9 cellular contexts compared by ENCODE assay signal in genomic region chr1:46467183-46467504, GRCh38. TPM values are rescaled to one million over a fixed set of nuclear protein-coding genes. Genes with fewer than 3 reads are reported as not detected.
DNase-seq lines count a peak whose midpoint lies in the region; ATAC-seq, FAIRE-seq and TF ChIP-seq lines count a peak whose summit lies in the region.
"Had no signal": no experiment of that assay in that cellular context is flagged by ENCODE, and none has a peak within 500 bp of the region (broad histone marks: within the 10 kb centered on the region; RNA-seq: fewer than 3 reads in every experiment).

No MANE protein-coding gene starts in this region.

- H3K4me3 ChIP-seq in kidney (ENCODE audit: low read length in 2 of 2), result peak overlapping the region; percentile 39 to 56
- peak overlapping the region; percentile 93 for H3K4me3 ChIP-seq in thoracic aorta

- no peak overlapping the region for H3K9ac ChIP-seq in kidney (ENCODE audit: low read length in 2 of 2)

- no peaks in the 10 kb centered on the region for H3K36me3 Mint-ChIP-seq in activated CD4-positive, alpha-beta T cell treated with anti-CD3 and anti-CD28 coated beads, Interleukin-2, amount 10 ng/mL, durations not matched to agents 7 days and 5 days (ENCODE audit: low read depth)
- no peaks in the 10 kb centered on the region for H3K36me3 Mint-ChIP-seq in activated naive CD8-positive, alpha-beta T cell treated with anti-CD3 and anti-CD28 coated beads, Interleukin-2, amount 50 U/mL, for 24 hours (ENCODE audit: low read depth)

- H3K9me3 ChIP-seq in kidney (ENCODE audit: control insufficient read depth in 1 of 2, low read length in 2 of 2) (no peaks in the 10 kb centered on the region), thoracic aorta (no peaks in the 10 kb centered on the region)

- no peak for FAIRE-seq in kidney (lab: Jason Lieb, UNC)
- no peak for FAIRE-seq in D721Med (lab: Jason Lieb, UNC)

- peaks cover 48% of the 10 kb centered on the region for H3K27me3 Mint-ChIP-seq in activated CD4-positive, alpha-beta T cell treated with anti-CD3 and anti-CD28 coated beads, Interleukin-2, amount 10 ng/mL, durations not matched to agents 7 days and 5 days
- peaks cover 47% of the 10 kb centered on the region for H3K27me3 Mint-ChIP-seq in activated naive CD8-positive, alpha-beta T cell treated with anti-CD3 and anti-CD28 coated beads, Interleukin-2, amount 50 U/mL, for 24 hours

- no peak for ATAC-seq in activated naive CD8-positive, alpha-beta T cell treated with anti-CD3 and anti-CD28 coated beads, Interleukin-2, amount 50 U/mL, for 24 hours
- no peak for ATAC-seq in thoracic aorta (ENCODE audit: insufficient number of reproducible peaks, low FRiP score, low read depth)
- ATAC-seq in HG02884 (IDR thresholded peaks at IDR 0.05; ENCODE audit: unreplicated experiment), result no peak

- no peaks in the 10 kb centered on the region for H3K27me3 ChIP-seq in thoracic aorta (replicated peaks; ENCODE audit: insufficient read depth)

- H3K36me3 ChIP-seq in kidney (ENCODE audit: control insufficient read depth in 1 of 2, insufficient read depth in 2 of 2, low read length in 2 of 2), result no peaks in the 10 kb centered on the region
- no peaks in the 10 kb centered on the region for H3K36me3 ChIP-seq in thoracic aorta

- TF ChIP-seq CTCF in kidney (IDR thresholded peaks at IDR 0.05; ENCODE audit: borderline replicate concordance, extremely low read depth, insufficient read depth) (no peak), thoracic aorta (IDR thresholded peaks at IDR 0.05) (no peak), D721Med (IDR thresholded peaks at IDR 0.05; ENCODE audit: insufficient read depth, missing control alignments) (no peak)

- DNase-seq in activated CD4-positive, alpha-beta T cell treated with anti-CD3 and anti-CD28 coated beads, Interleukin-2, amount 10 ng/mL, durations not matched to agents 7 days and 5 days, result no peak
- no peak for DNase-seq in activated CD4-positive, alpha-beta T cell treated with anti-CD3 and anti-CD28 coated beads for 4 hours
- DNase-seq in activated naive CD8-positive, alpha-beta T cell treated with anti-CD3 and anti-CD28 coated beads, Interleukin-2, amount 50 U/mL, for 24 hours, result no peak
- no peak for DNase-seq in kidney
- no peak for DNase-seq in thoracic aorta (ENCODE audit: low spot score)
- no peak for DNase-seq in NCI-H2227 treated with DMSO at 0.1 percent for 48 hours (lab: John Stamatoyannopoulos, UW)
- no peak for DNase-seq in D721Med (ENCODE audit: insufficient read length, low spot score)
- DNase-seq: COR-L47 had no signal

- intact Hi-C loops in kidney (cut with DNase I), result no loop called here

- peaks cover 12% of the 10 kb centered on the region for H3K4me1 Mint-ChIP-seq in activated CD4-positive, alpha-beta T cell treated with anti-CD3 and anti-CD28 coated beads, Interleukin-2, amount 10 ng/mL, durations not matched to agents 7 days and 5 days
- H3K4me1 Mint-ChIP-seq in activated naive CD8-positive, alpha-beta T cell treated with anti-CD3 and anti-CD28 coated beads, Interleukin-2, amount 50 U/mL, for 24 hours, result peaks cover 9% of the 10 kb centered on the region

- peak overlapping the region; percentile 70 for H3K4me3 Mint-ChIP-seq in activated CD4-positive, alpha-beta T cell treated with anti-CD3 and anti-CD28 coated beads, Interleukin-2, amount 10 ng/mL, durations not matched to agents 7 days and 5 days
- H3K4me3 Mint-ChIP-seq in activated naive CD8-positive, alpha-beta T cell treated with anti-CD3 and anti-CD28 coated beads, Interleukin-2, amount 50 U/mL, for 24 hours, result peak overlapping the region; percentile 75

- H3K9me3 Mint-ChIP-seq in activated CD4-positive, alpha-beta T cell treated with anti-CD3 and anti-CD28 coated beads, Interleukin-2, amount 10 ng/mL, durations not matched to agents 7 days and 5 days, result no peaks in the 10 kb centered on the region
- no peaks in the 10 kb centered on the region for H3K9me3 Mint-ChIP-seq in activated naive CD8-positive, alpha-beta T cell treated with anti-CD3 and anti-CD28 coated beads, Interleukin-2, amount 50 U/mL, for 24 hours

- CTCF ChIA-PET in activated CD4-positive, alpha-beta T cell treated with anti-CD3 and anti-CD28 coated beads, Interleukin-2, amount 10 ng/mL, durations not matched to agents 7 days and 5 days (lab: Charles Lee), result no interaction called here

- peak overlapping the region; percentile 27 for H3K27ac Mint-ChIP-seq in activated CD4-positive, alpha-beta T cell treated with anti-CD3 and anti-CD28 coated beads, Interleukin-2, amount 10 ng/mL, durations not matched to agents 7 days and 5 days
- no peak overlapping the region for H3K27ac Mint-ChIP-seq in activated naive CD8-positive, alpha-beta T cell treated with anti-CD3 and anti-CD28 coated beads, Interleukin-2, amount 50 U/mL, for 24 hours

- peaks cover 6% of the 10 kb centered on the region in 2 donors for H3K4me1 ChIP-seq in kidney (ENCODE audit: control insufficient read depth in 1 of 2, insufficient read depth in 1 of 2, low read depth in 1 of 2, low read length in 2 of 2)
- H3K4me1 ChIP-seq in thoracic aorta (ENCODE audit: control insufficient read depth in 1 of 2, low read depth in 2 of 2), result peaks cover 7 to 10% of the 10 kb centered on the region in 2 donors

- POLR2A ChIA-PET in activated CD4-positive, alpha-beta T cell treated with anti-CD3 and anti-CD28 coated beads, Interleukin-2, amount 10 ng/mL, durations not matched to agents 7 days and 5 days (lab: Charles Lee), result no interaction called here

- H3K27ac ChIP-seq in kidney (ENCODE audit: low read depth in 2 of 2, low read length in 2 of 2), result no peak overlapping the region
- no peak overlapping the region for H3K27ac ChIP-seq in thoracic aorta

RNA-seq across cellular contexts. Expression of gene DMBX1, which starts 22.5 kb away (rescaled TPM):
- under 1 TPM in 1 of 2 experiments, not detected in 1; 0.10 TPM for total RNA-seq in activated CD4-positive, alpha-beta T cell treated with anti-CD3 and anti-CD28 coated beads, Interleukin-2, amount 10 ng/mL, durations not matched to agents 7 days and 5 days
- total RNA-seq in kidney, result not detected
- polyA plus RNA-seq in kidney (ENCODE audit: insufficient read depth, low read depth, low replicate concordance), result not detected
- not detected for total RNA-seq in thoracic aorta
